In the genomic region with DNA sequence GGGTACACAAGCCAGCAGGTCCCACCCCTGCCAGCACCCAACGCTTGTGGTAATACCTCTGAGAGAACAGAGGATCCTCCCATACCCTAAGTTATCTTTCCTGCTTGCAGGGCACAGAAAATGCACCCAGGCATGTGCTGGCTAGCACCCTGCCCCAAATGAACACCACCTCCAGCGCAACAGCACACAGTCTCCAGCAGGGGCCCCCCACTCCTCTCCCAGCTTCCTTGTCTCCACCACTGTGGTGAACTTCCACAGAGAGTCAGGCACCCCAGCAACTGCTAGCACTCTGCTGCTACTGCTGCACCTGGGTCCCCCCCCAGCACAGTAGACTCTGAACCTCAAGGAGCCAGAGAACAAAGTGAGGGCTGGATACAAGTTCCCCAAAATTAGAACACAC, we compare ENCODE assay signal across 18 cellular contexts.
"Had no signal": no experiment of that assay in that cellular context is flagged by ENCODE, and none has a peak within 500 bp of the region (broad histone marks: within the 10 kb centered on the region; RNA-seq: fewer than 3 reads in every experiment).

No MANE protein-coding gene starts in this region.

- H3K27ac ChIP-seq: cardiac muscle cell, esophagus squamous epithelium, hepatocyte, lower lobe of right lung, ovary, suprapubic skin, VCaP had no signal

- H3K4me1 Mint-ChIP-seq: activated CD4-positive, alpha-beta T cell treated with anti-CD3 and anti-CD28 coated beads for 36 hours had no signal

- H3K79me2 ChIP-seq: hepatocyte had no signal

- H3K27me3 Mint-ChIP-seq: activated CD4-positive, alpha-beta T cell treated with anti-CD3 and anti-CD28 coated beads for 36 hours; activated CD8-positive, alpha-beta T cell treated with anti-CD3 and anti-CD28 coated beads for 36 hours; stimulated activated naive CD8-positive, alpha-beta T cell treated with anti-CD3 and anti-CD28 coated beads, Interleukin-15, Interleukin-2, amounts not matched to agents 100 ng/mL and 50 ng/mL, for 24 hours had no signal

- H3K36me3 ChIP-seq: cardiac muscle cell, esophagus squamous epithelium, lower lobe of right lung, ovary, suprapubic skin had no signal

- H3K4me1 ChIP-seq: esophagus squamous epithelium, lower lobe of right lung, suprapubic skin had no signal

- H3K27me3 ChIP-seq: cardiac muscle cell, esophagus squamous epithelium, hepatocyte, ovary, suprapubic skin had no signal

- H3K27ac Mint-ChIP-seq: activated CD4-positive, alpha-beta T cell treated with anti-CD3 and anti-CD28 coated beads for 36 hours; activated CD8-positive, alpha-beta T cell treated with anti-CD3 and anti-CD28 coated beads for 36 hours; activated naive CD4-positive, alpha-beta T cell treated with anti-CD3 and anti-CD28 coated beads, Interleukin-2, amount 50 U/mL, for 72 hours; stimulated activated naive CD8-positive, alpha-beta T cell treated with anti-CD3 and anti-CD28 coated beads, Interleukin-15, Interleukin-2, amounts not matched to agents 100 ng/mL and 50 ng/mL, for 24 hours had no signal

- H3K9me3 ChIP-seq: lower lobe of right lung, ovary had no signal

- H3K4me3 Mint-ChIP-seq: activated CD4-positive, alpha-beta T cell treated with anti-CD3 and anti-CD28 coated beads for 36 hours; activated CD8-positive, alpha-beta T cell treated with anti-CD3 and anti-CD28 coated beads for 36 hours; activated T-cell treated with anti-CD3 and anti-CD28 coated beads, Interleukin-2, amount 50 U/mL, for 4 hours; stimulated activated naive CD8-positive, alpha-beta T cell treated with anti-CD3 and anti-CD28 coated beads, Interleukin-15, Interleukin-2, amounts not matched to agents 100 ng/mL and 50 ng/mL, for 24 hours had no signal

- H3K4me2 ChIP-seq: hepatocyte had no signal

- ATAC-seq: activated CD4-positive, alpha-beta T cell treated with anti-CD3 and anti-CD28 coated beads for 36 hours; activated CD8-positive, alpha-beta T cell treated with anti-CD3 and anti-CD28 coated beads for 36 hours; activated naive CD4-positive, alpha-beta T cell treated with anti-CD3 and anti-CD28 coated beads, Interleukin-2, amount 50 U/mL, for 72 hours; activated T-cell treated with anti-CD3 and anti-CD28 coated beads, Interleukin-2, amount 50 U/mL, for 4 hours; left cardiac atrium; sciatic nerve had no signal

- H2AFZ ChIP-seq: hepatocyte had no signal

- DNase-seq: activated CD4-positive, alpha-beta T cell treated with anti-CD3 and anti-CD28 coated beads for 36 hours; activated CD8-positive, alpha-beta T cell treated with anti-CD3 and anti-CD28 coated beads for 36 hours; activated effector memory CD4-positive, alpha-beta T cell treated with anti-CD3 and anti-CD28 coated beads, Interleukin-2, amount 50 U/mL, for 16 hours; activated T-cell treated with anti-CD3 and anti-CD28 coated beads, Interleukin-2, amount 50 U/mL, for 4 hours; esophagus squamous epithelium; left cardiac atrium; lower lobe of right lung; midbrain; ovary; T1000; trophoblast cell had no signal

- H3K4me3 ChIP-seq: cardiac muscle cell, esophagus squamous epithelium, hepatocyte, lower lobe of right lung, ovary, suprapubic skin had no signal
